8 cellular contexts compared by ENCODE assay signal in the genomic region with DNA sequence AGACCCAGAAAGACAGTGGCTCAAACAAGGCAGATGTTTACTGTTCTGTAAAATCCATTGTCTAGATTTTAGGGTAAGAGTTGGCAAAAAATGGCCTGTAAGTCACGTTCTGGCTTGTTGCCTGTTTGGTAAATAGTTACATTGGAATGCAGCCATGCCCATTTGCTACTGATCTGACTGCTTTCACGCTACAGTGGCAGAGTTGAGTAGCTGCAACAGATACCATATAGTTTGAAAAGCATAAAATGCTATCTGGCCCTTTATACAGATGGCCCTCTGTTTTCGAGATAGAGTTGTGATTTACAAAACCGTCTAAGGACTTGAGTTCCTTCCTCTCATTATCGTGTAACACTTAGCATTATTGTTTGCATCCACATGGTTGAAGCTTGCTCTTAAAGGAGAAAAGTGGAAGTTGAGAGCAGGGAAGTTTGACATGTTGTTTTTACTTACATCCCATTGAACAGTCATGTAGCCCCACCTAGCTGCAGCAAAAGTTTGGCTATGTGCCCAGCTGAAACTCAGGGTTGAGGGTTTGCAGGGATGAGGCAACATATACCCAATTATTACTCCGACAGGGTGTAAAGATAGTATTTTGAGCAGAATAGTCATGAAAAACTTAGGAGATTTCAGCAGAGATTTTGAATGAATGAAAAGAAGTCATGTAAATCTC. TPM values are rescaled to one million over a fixed set of nuclear protein-coding genes. Genes with fewer than 3 reads are reported as not detected.
DNase-seq lines count a peak whose midpoint lies in the region; ATAC-seq lines count a peak whose summit lies in the region.

No MANE protein-coding gene starts in this region.

- peaks cover 30% of the 10 kb centered on the region for H3K36me3 ChIP-seq in MG63

- no peak overlapping the region for H3K4me3 ChIP-seq in MG63

- H3K27me3 ChIP-seq in MG63 = no peaks in the 10 kb centered on the region

- peak; percentile 71 for DNase-seq in EH (ENCODE audit: low read depth)
- DNase-seq in MG63 = peak; percentile 55
- peak; percentile 88 for DNase-seq in SHP77 treated with DMSO at 0.1 percent for 48 hours (lab: John Stamatoyannopoulos, UW)
- peak; percentile 79 for DNase-seq in fibroblast of the conjunctiva (ENCODE audit: low read depth)
- DNase-seq in pulmonary artery endothelial cell (ENCODE audit: low read depth, low spot score) = peak; percentile 54
- DNase-seq in LoVo (ENCODE audit: low spot score) = no peak

- H3K9me3 ChIP-seq in MG63 = no peaks in the 10 kb centered on the region

- ATAC-seq in HG02970 (IDR thresholded peaks at IDR 0.05; ENCODE audit: low FRiP score, unreplicated experiment) (no peak), GM18873 (IDR thresholded peaks at IDR 0.05; ENCODE audit: low FRiP score, unreplicated experiment) (no peak)

RNA-seq across cellular contexts. Expression of gene SCFD1, which starts 11.3 kb away (rescaled TPM):
- total RNA-seq in MG63 (2014; rRNA removed; shearing (Covaris generic); ENCODE audit: low replicate concordance) = 43.6 and 57.4 TPM in 2 replicates
- 63.8 and 66.4 TPM in 2 replicates for total RNA-seq in pulmonary artery endothelial cell

RNA-seq across cellular contexts. Expression of gene G2E3, which starts 51.9 kb away (rescaled TPM):
- total RNA-seq in MG63 (2014; rRNA removed; shearing (Covaris generic); ENCODE audit: low replicate concordance) = 14.5 and 22.0 TPM in 2 replicates
- total RNA-seq in pulmonary artery endothelial cell = 14.0 and 34.1 TPM in 2 replicates
